10 cellular contexts compared by ENCODE assay signal in genomic region chr15:90886291-90886614, GRCh38. TPM values are rescaled to one million over a fixed set of nuclear protein-coding genes. Genes with fewer than 3 reads are reported as not detected.
DNase-seq lines count a peak whose midpoint lies in the region; ATAC-seq and TF ChIP-seq lines count a peak whose summit lies in the region.
"Had no signal": no experiment of that assay in that cellular context is flagged by ENCODE, and none has a peak within 500 bp of the region (broad histone marks: within the 10 kb centered on the region; RNA-seq: fewer than 3 reads in every experiment).

No MANE protein-coding gene starts in this region.

- in situ Hi-C loops in Panc1 (cut with HindIII; ENCODE audit: low pct_unique_long_range_greater_than_20kb, low sequenced_read_pairs) = no loop called here

- H3K27me3 Mint-ChIP-seq in activated CD4-positive, alpha-beta T cell treated with anti-CD3 and anti-CD28 coated beads for 36 hours = peaks cover 3% of the 10 kb centered on the region
- peaks cover 4% of the 10 kb centered on the region for H3K27me3 Mint-ChIP-seq in glutamatergic neuron (ENCODE audit: unreplicated experiment)

- CTCF ChIA-PET in activated CD4-positive, alpha-beta T cell treated with anti-CD3 and anti-CD28 coated beads for 36 hours (lab: Charles Lee) = interaction anchor here (0.6 to 3.3 kb wide), 51 partner anchors 9 to 567 kb away, joined by 3 to 31 read pairs (median 4); partner anchors contain the start of genes BLM, HDDC3 and UNC45A
- CTCF ChIA-PET in Panc1 (lab: Charles Lee) = interaction anchor here (0.7 to 1.6 kb wide), 4 partner anchors 14 to 238 kb away, joined by 3 to 8 read pairs (median 4); no protein-coding TSS in a partner anchor

- no peak for TF ChIP-seq POLR2A in body of pancreas (IDR thresholded peaks at IDR 0.05)

- intact Hi-C loops in activated CD4-positive, alpha-beta T cell treated with anti-CD3 and anti-CD28 coated beads for 36 hours (cut with DNase I, micrococcal nuclease) = loop anchor here (1.0 to 10.0 kb wide), 7 partner anchors 68 to 565 kb away; partner anchors contain the start of gene BLM (in 1 of the 2)
- intact Hi-C loops in Panc1 (cut with micrococcal nuclease; ENCODE audit: unreplicated experiment) (loop anchor here (1.0 kb wide), 1 partner anchor 238 kb away; no protein-coding TSS in a partner anchor), body of pancreas (cut with DNase I) (loop anchor here (5.0 to 10.0 kb wide), 2 partner anchors 171 to 239 kb away; partner anchors contain the start of gene BLM)

- H3K27me3 ChIP-seq in Panc1 (ENCODE audit: control insufficient read depth, insufficient read depth, low read length) = no peaks in the 10 kb centered on the region
- no peaks in the 10 kb centered on the region for H3K27me3 ChIP-seq in stomach smooth muscle (ENCODE audit: control insufficient read depth in 1 of 2, insufficient read depth in 2 of 2, low read length in 2 of 2)
- H3K27me3 ChIP-seq in body of pancreas = no peaks in the 10 kb centered on the region
- H3K27me3 ChIP-seq: SJSA1, transverse colon had no signal

- no peak overlapping the region for H3K4me3 ChIP-seq in Panc1 (ENCODE audit: low read depth in 2 of 2, low read length in 2 of 2)
- peak overlapping the region in 1 of 2 donors; percentile 73 for H3K4me3 ChIP-seq in stomach smooth muscle (ENCODE audit: low read length in 2 of 2)
- no peak overlapping the region for H3K4me3 ChIP-seq in body of pancreas
- H3K4me3 ChIP-seq: SJSA1 had no signal

- 12 to 18% methylated on average over 5 of the region's 5 CpGs for WGBS in body of pancreas, 2 donors

- H3K4me3 Mint-ChIP-seq in activated CD4-positive, alpha-beta T cell treated with anti-CD3 and anti-CD28 coated beads for 36 hours = no peak overlapping the region
- no peak overlapping the region for H3K4me3 Mint-ChIP-seq in glutamatergic neuron (ENCODE audit: unreplicated experiment)

- BruUV-seq in Panc1 (replicated peaks; lab: Mats Ljungman, UMichigan) = no TSS peak

- peak overlapping the region; percentile 31 for H3K27ac Mint-ChIP-seq in activated CD4-positive, alpha-beta T cell treated with anti-CD3 and anti-CD28 coated beads for 36 hours
- H3K27ac Mint-ChIP-seq in glutamatergic neuron (ENCODE audit: unreplicated experiment) = no peak overlapping the region

- TF ChIP-seq CTCF in Panc1 (IDR thresholded peaks at IDR 0.05) (peak; percentile 80), glutamatergic neuron (IDR thresholded peaks at IDR 0.05; ENCODE audit: partially characterized antibody, unreplicated experiment) (peak; percentile 45), body of pancreas (IDR thresholded peaks at IDR 0.05) (no peak)

- H3K27ac ChIP-seq in Panc1 (ENCODE audit: low read length) (no peak overlapping the region), stomach smooth muscle (ENCODE audit: low read length) (peak overlapping the region; percentile 90), body of pancreas (no peak overlapping the region)
- H3K27ac ChIP-seq: SJSA1 had no signal

- no peak for ATAC-seq in activated CD4-positive, alpha-beta T cell treated with anti-CD3 and anti-CD28 coated beads for 36 hours
- ATAC-seq in Panc1 = no peak
- no peak for ATAC-seq in body of pancreas

- H3K9me3 ChIP-seq in Panc1 (ENCODE audit: control insufficient read depth, insufficient read depth, low read depth, low read length) (no peaks in the 10 kb centered on the region), stomach smooth muscle (ENCODE audit: control insufficient read depth in 2 of 2, low read length in 2 of 2) (no peaks in the 10 kb centered on the region), body of pancreas (no peaks in the 10 kb centered on the region)
- H3K9me3 ChIP-seq: SJSA1, transverse colon had no signal

- H3K9ac ChIP-seq in stomach smooth muscle (ENCODE audit: low read length in 2 of 2) = no peak overlapping the region

- H3K4me1 ChIP-seq in Panc1 (ENCODE audit: control insufficient read depth, insufficient read depth, low read length) (no peaks in the 10 kb centered on the region), stomach smooth muscle (ENCODE audit: control insufficient read depth, insufficient read depth, low read length) (peaks cover 40% of the 10 kb centered on the region), body of pancreas (peaks cover 47% of the 10 kb centered on the region)

- peaks cover 12% of the 10 kb centered on the region for H3K36me3 Mint-ChIP-seq in activated CD4-positive, alpha-beta T cell treated with anti-CD3 and anti-CD28 coated beads for 36 hours (ENCODE audit: low read depth)
- no peaks in the 10 kb centered on the region for H3K36me3 Mint-ChIP-seq in glutamatergic neuron (ENCODE audit: unreplicated experiment)

- no peaks in the 10 kb centered on the region for H3K9me3 Mint-ChIP-seq in activated CD4-positive, alpha-beta T cell treated with anti-CD3 and anti-CD28 coated beads for 36 hours (ENCODE audit: low read depth)
- peaks cover 1% of the 10 kb centered on the region for H3K9me3 Mint-ChIP-seq in glutamatergic neuron (ENCODE audit: unreplicated experiment)

- no peak for DNase-seq in activated CD4-positive, alpha-beta T cell treated with anti-CD3 and anti-CD28 coated beads for 36 hours
- DNase-seq in activated CD4-positive, alpha-beta T cell treated with anti-CD3 and anti-CD28 coated beads for 1 hour = no peak
- DNase-seq in Panc1 (ENCODE audit: low read depth, low spot score) (no peak), glutamatergic neuron (no peak), kidney tubule cell (ENCODE audit: low spot score) (no peak), NCI-H446 (lab: John Stamatoyannopoulos, UW) (no peak), body of pancreas (no peak)

- H3K4me1 Mint-ChIP-seq in activated CD4-positive, alpha-beta T cell treated with anti-CD3 and anti-CD28 coated beads for 36 hours = peaks cover 12% of the 10 kb centered on the region
- H3K4me1 Mint-ChIP-seq in glutamatergic neuron (ENCODE audit: low read depth, unreplicated experiment) = peaks cover 17% of the 10 kb centered on the region

- no peaks in the 10 kb centered on the region for H3K36me3 ChIP-seq in Panc1 (ENCODE audit: control insufficient read depth, insufficient read depth, low read length)
- peaks cover 4 to 28% of the 10 kb centered on the region in 2 donors for H3K36me3 ChIP-seq in stomach smooth muscle (ENCODE audit: control insufficient read depth in 2 of 2, insufficient read depth in 2 of 2, low read length in 2 of 2)
- H3K36me3 ChIP-seq in body of pancreas (replicated peaks in 1 of 2; ENCODE audit: insufficient read depth in 1 of 2, low read depth in 2 of 2) = no peaks in the 10 kb centered on the region
- H3K36me3 ChIP-seq: transverse colon had no signal

- POLR2A ChIA-PET in activated CD4-positive, alpha-beta T cell treated with anti-CD3 and anti-CD28 coated beads for 36 hours (lab: Charles Lee) = interaction anchor here (1.0 to 1.1 kb wide), 2 partner anchors 8 to 17 kb away, joined by 4 to 5 read pairs; no protein-coding TSS in a partner anchor
- POLR2A ChIA-PET in Panc1 (lab: Charles Lee) = interaction anchor here (0.6 kb wide), 1 partner anchor 41 kb away, joined by 10 read pairs; no protein-coding TSS in a partner anchor

RNA-seq across cellular contexts. Expression of gene FES, which starts 1.9 kb away (rescaled TPM):
- 10 to 100 TPM; 12.2 to 15.6 TPM for total RNA-seq in activated CD4-positive, alpha-beta T cell treated with anti-CD3 and anti-CD28 coated beads for 36 hours
- total RNA-seq in Panc1 (2021; ENCODE audit: unreplicated experiment) (0.64 TPM), glutamatergic neuron (ENCODE audit: unreplicated experiment) (3.3 TPM), body of pancreas (10 to 100 TPM; 16.9 to 24.4 TPM)
- 0.30 TPM for polyA plus RNA-seq in Panc1 (2012; ENCODE audit: insufficient read length)

RNA-seq across cellular contexts. Expression of gene MAN2A2, which starts 16.8 kb away (rescaled TPM):
- 100 to 1,000 TPM in 1 of 2 experiments, 10 to 100 TPM in 1; 76.6 to 104 TPM for total RNA-seq in activated CD4-positive, alpha-beta T cell treated with anti-CD3 and anti-CD28 coated beads for 36 hours
- total RNA-seq in Panc1 (2021; ENCODE audit: unreplicated experiment) (77.2 TPM), glutamatergic neuron (ENCODE audit: unreplicated experiment) (81.8 TPM), body of pancreas (100 to 1,000 TPM in 1 of 2 donors, 10 to 100 TPM in 1; 78.9 to 138 TPM)
- polyA plus RNA-seq in Panc1 (2012; ENCODE audit: insufficient read length) = 102 TPM

RNA-seq across cellular contexts. Expression of gene FURIN, which starts 17.9 kb away (rescaled TPM):
- 100 to 1,000 TPM; 406 to 422 TPM for total RNA-seq in activated CD4-positive, alpha-beta T cell treated with anti-CD3 and anti-CD28 coated beads for 36 hours
- 62.0 TPM for total RNA-seq in Panc1 (2021; ENCODE audit: unreplicated experiment)
- polyA plus RNA-seq in Panc1 (2012; ENCODE audit: insufficient read length) = 92.5 TPM
- 26.5 TPM for total RNA-seq in glutamatergic neuron (ENCODE audit: unreplicated experiment)
- total RNA-seq in body of pancreas = 100 to 1,000 TPM in 1 of 2 donors, 10 to 100 TPM in 1; 88.0 to 112 TPM

RNA-seq across cellular contexts. Expression of gene HDDC3, which starts 46.1 kb away (rescaled TPM):
- total RNA-seq in activated CD4-positive, alpha-beta T cell treated with anti-CD3 and anti-CD28 coated beads for 36 hours = 10 to 100 TPM; 34.2 to 41.2 TPM
- total RNA-seq in Panc1 (2021; ENCODE audit: unreplicated experiment) (5.3 TPM), glutamatergic neuron (ENCODE audit: unreplicated experiment) (10.7 TPM), body of pancreas (10 to 100 TPM; 13.8 to 14.5 TPM)
- polyA plus RNA-seq in Panc1 (2012; ENCODE audit: insufficient read length) = 7.9 TPM

RNA-seq across cellular contexts. Expression of gene UNC45A, which starts 48.8 kb away (rescaled TPM):
- 10 to 100 TPM; 51.4 to 65.6 TPM for total RNA-seq in activated CD4-positive, alpha-beta T cell treated with anti-CD3 and anti-CD28 coated beads for 36 hours
- total RNA-seq in Panc1 (2021; ENCODE audit: unreplicated experiment) = 84.4 TPM
- polyA plus RNA-seq in Panc1 (2012; ENCODE audit: insufficient read length) = 124 TPM
- 65.1 TPM for total RNA-seq in glutamatergic neuron (ENCODE audit: unreplicated experiment)
- total RNA-seq in body of pancreas = 10 to 100 TPM; 42.8 to 85.0 TPM

Comparison
In these comparisons a context has a peak if more than half of its experiments do, and no peak if none do; other contexts are left out.
1. CTCF ChIP-seq: peak in Panc1 (single experiment) and glutamatergic neuron (single experiment); none in body of pancreas (0 of 7).